8 cellular contexts compared by ENCODE assay signal in genomic region chr11:18526521-18527296, GRCh38. TPM values are rescaled to one million over a fixed set of nuclear protein-coding genes. Genes with fewer than 3 reads are reported as not detected.
DNase-seq lines count a peak whose midpoint lies in the region; ATAC-seq, FAIRE-seq and TF ChIP-seq lines count a peak whose summit lies in the region.

Gene TSG101, minus strand, starts transcription at chr11:18526942. Its CDS starts 126 bp downstream, at chr11:18526816.

- H2AFZ ChIP-seq in H1 (ENCODE audit: low read length): peak within 1 kb of the TSS; percentile 91

- TF ChIP-seq EP300 in H1 (IDR thresholded peaks at IDR 0.05; ENCODE audit: borderline replicate concordance in 1 of 2, low read depth in 2 of 2, low read length in 2 of 2): 0 out of 3 replicates have a peak, but pooled peaks of 1 of the 2 experiments have one; percentile 4

- H3K27ac ChIP-seq in H1 (ENCODE audit: low read depth, low read length): peak within 1 kb of the TSS; percentile 97

- peak; percentile 81 to 94 for TF ChIP-seq POLR2A in H1 (IDR thresholded peaks at IDR 0.05; ENCODE audit: control extremely low read depth in 1 of 2, low read depth in 2 of 2, low read length in 2 of 2)

- peaks cover 0 to 48% of the 10 kb centered on the region in 2 experiments; a peak in 2 of 4 replicates for H3K79me2 ChIP-seq in H1 (ENCODE audit: control insufficient read depth in 1 of 2, insufficient read depth in 2 of 2, low read length in 2 of 2)

- H3K79me1 ChIP-seq in H1 (ENCODE audit: low read depth, low read length): peaks cover 3% of the 10 kb centered on the region; the same call in 1 of the 2 replicates

- TF ChIP-seq RAD21 in H1 (IDR thresholded peaks at IDR 0.05 in 1 of 2, conservative IDR thresholded peaks at IDR 0.05 in 1 of 2; ENCODE audit: low read depth in 2 of 2, low read length in 2 of 2): no peak

- no peak for TF ChIP-seq CTCF in H1 (IDR thresholded peaks at IDR 0.05; ENCODE audit: control extremely low read depth in 1 of 3, insufficient read depth in 1 of 3, low read depth in 1 of 3, low read length in 3 of 3)

- 1% methylated on average over 44 of the region's 57 CpGs; no CpG with 5 or more reads in 1 of the 2 experiments for WGBS in H1 (ENCODE audit: extremely low coverage in 1 of 2, insufficient coverage in 1 of 2, insufficient read length in 1 of 2, insufficient replicate concordance in 2 of 2, low coverage in 1 of 2, low lambda C conversion rate in 2 of 2, missing lambda C conversion rate in 1 of 2), 2 experiments

- DNase-seq in Caki2 (ENCODE audit: low read depth) (peak; percentile 93), HUDEP-2 (lab: John Stamatoyannopoulos, UW; ENCODE audit: unreplicated experiment in 76 of 76) (peak in 75 of 76 experiments; percentile 14 to 92 (median 82)), NOMO-1 treated with dmso at 0.1 percent for 144 hours (lab: John Stamatoyannopoulos, UW; ENCODE audit: unreplicated experiment) (peak; percentile 87), H1 (ENCODE audit: low read depth in 1 of 2, low spot score in 2 of 2) (peak; percentile 69 to 96), memory B cell (ENCODE audit: low spot score in 2 of 2) (peak; percentile 90 to 96)
- DNase-seq in activated CD8-positive, alpha-beta memory T cell treated with anti-CD3 and anti-CD28 coated beads for 48 hours (ENCODE audit: low read depth in 2 of 3, low spot score in 2 of 3): peak; percentile 93 to 98 (median 97)
- DNase-seq in stimulated activated CD8-positive, alpha-beta memory T cell treated with anti-CD3 and anti-CD28 coated beads, Interleukin-12 subunit alpha, Interleukin-12 subunit beta, amount 100 ng/mL, for 1 hour (ENCODE audit: low read depth): peak; percentile 89

- H2AK5ac ChIP-seq in H1 (ENCODE audit: low read depth, low read length): no peak within 1 kb of the TSS

- ATAC-seq in GM21390 (IDR thresholded peaks at IDR 0.05; ENCODE audit: unreplicated experiment): peak; percentile 92
- peak; percentile 89 for ATAC-seq in memory B cell (ENCODE audit: low read depth)

- peaks cover 18% of the 10 kb centered on the region for H3K4me1 Mint-ChIP-seq in memory B cell

- H3K9me3 Mint-ChIP-seq in memory B cell: no peaks in the 10 kb centered on the region

- peak within 1 kb of the TSS; percentile 91 for H3K4me3 Mint-ChIP-seq in memory B cell

- peak within 1 kb of the TSS; percentile 60 for H4K5ac ChIP-seq in H1 (ENCODE audit: insufficient read length, low read depth, low read length)

- H2BK20ac ChIP-seq in H1 (ENCODE audit: low read length): no peak within 1 kb of the TSS

- H3K14ac ChIP-seq in H1 (ENCODE audit: insufficient read length): no peak within 1 kb of the TSS

- H3K4ac ChIP-seq in H1 (replicated peaks; ENCODE audit: insufficient read length, low read depth, low read length): no peak within 1 kb of the TSS

- H3K27me3 ChIP-seq in H1 (replicated peaks in 1 of 4; ENCODE audit: control insufficient read depth in 3 of 4, extremely low read depth in 1 of 4, insufficient read depth in 3 of 4, low read length in 3 of 4): no peaks in the 10 kb centered on the region

- CTCF ChIA-PET in H1 (lab: Charles Lee; ENCODE audit: partially characterized antibody): interaction anchor here (0.6 to 2.8 kb wide), 7 partner anchors 10 to 201 kb away, joined by 3 to 6 read pairs (median 3); no protein-coding TSS in a partner anchor

- H3K27me3 Mint-ChIP-seq in memory B cell: no peaks in the 10 kb centered on the region

- peaks cover 0 to 3% of the 10 kb centered on the region in 2 experiments for H4K20me1 ChIP-seq in H1 (replicated peaks in 1 of 2; ENCODE audit: control insufficient read depth in 1 of 2, insufficient read depth in 2 of 2, low read length in 2 of 2)

- no peak within 1 kb of the TSS for H3K23ac ChIP-seq in H1 (ENCODE audit: insufficient read length)

- peak within 1 kb of the TSS; percentile 75 to 97 (median 96) for H3K9ac ChIP-seq in H1 (replicated peaks in 1 of 4; ENCODE audit: extremely low read depth in 1 of 4, low read depth in 3 of 4, low read length in 3 of 4)

- H4K91ac ChIP-seq in H1 (replicated peaks; ENCODE audit: insufficient read length, low read length): peak within 1 kb of the TSS; percentile 63

- no peak within 1 kb of the TSS for H2BK120ac ChIP-seq in H1 (replicated peaks; ENCODE audit: low read depth, low read length)

- no peak within 1 kb of the TSS; the same call in 1 of the 2 replicates for H3K18ac ChIP-seq in H1 (ENCODE audit: extremely low read depth, low read length)

- peaks cover 16% of the 10 kb centered on the region for H3K36me3 Mint-ChIP-seq in memory B cell

- no peak for FAIRE-seq in H1 (lab: Jason Lieb, UNC)

- H3K36me3 ChIP-seq in H1 (ENCODE audit: control insufficient read depth in 2 of 4, insufficient read depth in 4 of 4, low read length in 3 of 4): peaks cover 0 to 3% (median 0%) of the 10 kb centered on the region in 4 experiments; a peak in 1 of 8 replicates

- no peak within 1 kb of the TSS; the same call in 1 of the 2 replicates for H2BK12ac ChIP-seq in H1 (ENCODE audit: low read depth, low read length)

- H3K27ac Mint-ChIP-seq in memory B cell: peak within 1 kb of the TSS; percentile 100

- no peaks in the 10 kb centered on the region for H3K9me3 ChIP-seq in H1 (ENCODE audit: insufficient read depth in 2 of 2, low read depth in 1 of 2, low read length in 1 of 2)

- peaks cover 0 to 3% (median 0%) of the 10 kb centered on the region in 4 experiments; a peak in 2 of 7 replicates for H3K4me1 ChIP-seq in H1 (replicated peaks in 1 of 4; ENCODE audit: control insufficient read depth in 3 of 4, insufficient read depth in 4 of 4, low read length in 3 of 4)

- H3K4me2 ChIP-seq in H1 (ENCODE audit: insufficient read depth in 1 of 2, low read depth in 2 of 2, low read length in 2 of 2): peak within 1 kb of the TSS; percentile 58 to 62

- in situ Hi-C loops in Caki2 (cut with HindIII; ENCODE audit: low pct_unique_long_range_greater_than_20kb, low sequenced_read_pairs): no loop called here

- H3K56ac ChIP-seq in H1 (replicated peaks; ENCODE audit: insufficient read length, low read depth, low read length): peak within 1 kb of the TSS; percentile 75

- H3K4me3 ChIP-seq in H1 (ENCODE audit: extremely low read depth in 1 of 4, insufficient read depth in 2 of 4, low read depth in 3 of 4, low read length in 4 of 4): peak within 1 kb of the TSS; percentile 86 to 96 (median 91)

- H4K8ac ChIP-seq in H1 (ENCODE audit: extremely low read depth, insufficient read depth, low read length): peak within 1 kb of the TSS; percentile 96

- POLR2A ChIA-PET in H1 (lab: Charles Lee; ENCODE audit: partially characterized antibody): interaction anchor here (0.5 to 2.1 kb wide), 27 partner anchors 9 to 419 kb away, joined by 3 to 10 read pairs (median 4); partner anchors contain the start of genes GTF2H1, HPS5, LDHAL6A and LDHC

- peak within 1 kb of the TSS; percentile 65; the same call in 1 of the 2 replicates for H2BK15ac ChIP-seq in H1 (ENCODE audit: low read length)

- H2BK5ac ChIP-seq in H1 (ENCODE audit: low read depth, low read length): peak within 1 kb of the TSS; percentile 96

- H3K23me2 ChIP-seq in H1 (ENCODE audit: low read depth, low read length): peaks cover 2% of the 10 kb centered on the region; the same call in 1 of the 2 replicates

TF ChIP-seq in H1, 55 proteins besides CTCF, POLR2A, EP300 and RAD21 (continues in another document):
- TF ChIP-seq EZH2 (IDR thresholded peaks at IDR 0.05; ENCODE audit: low read depth, low read length, severe bottlenecking) (no peak), PHF8 (conservative IDR thresholded peaks at IDR 0.05; ENCODE audit: low read depth, low read length) (peak; percentile 100), JUND (IDR thresholded peaks at IDR 0.05; ENCODE audit: low read length) (peak; percentile 19; the same call in 1 of the 2 replicates), CREB1 (IDR thresholded peaks at IDR 0.05) (peak; percentile 92), CHD1 (IDR thresholded peaks at IDR 0.05; ENCODE audit: low read depth, low read length) (no peak), ATF3 (IDR thresholded peaks at IDR 0.05; ENCODE audit: insufficient read depth, low read depth, low read length) (no peak), YY1 (IDR thresholded peaks at IDR 0.05; ENCODE audit: low read depth, low read length) (peak; percentile 81), RBBP5 (IDR thresholded peaks at IDR 0.05; ENCODE audit: borderline replicate concordance, low read depth, low read length) (peak; percentile 86; the same call in 1 of the 2 replicates), SP1 (IDR thresholded peaks at IDR 0.05; ENCODE audit: low read depth, low read length) (no peak), SIN3A (conservative IDR thresholded peaks at IDR 0.05 in 1 of 2, IDR thresholded peaks at IDR 0.05 in 1 of 2; ENCODE audit: low read depth in 1 of 2, low read length in 2 of 2) (peak in 1 of 2 experiments; percentile 88; a peak in 2 of 4 replicates), BCL11A (IDR thresholded peaks at IDR 0.05; ENCODE audit: low read depth in 2 of 2, low read length in 2 of 2) (no peak), ASH2L (IDR thresholded peaks at IDR 0.05; ENCODE audit: low read length) (peak; percentile 95), RNF2 (IDR thresholded peaks at IDR 0.05; ENCODE audit: borderline replicate concordance, low read depth, low read length, missing control alignments, poor library complexity, severe bottlenecking) (no peak), TBP (IDR thresholded peaks at IDR 0.05; ENCODE audit: low read depth, low read length) (peak; percentile 74)
- TF ChIP-seq, protein P1, sequence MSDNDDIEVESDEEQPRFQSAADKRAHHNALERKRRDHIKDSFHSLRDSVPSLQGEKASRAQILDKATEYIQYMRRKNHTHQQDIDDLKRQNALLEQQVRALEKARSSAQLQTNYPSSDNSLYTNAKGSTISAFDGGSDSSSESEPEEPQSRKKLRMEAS (IDR thresholded peaks at IDR 0.05): peak; percentile 21; the same call in 1 of the 2 replicates

RNA-seq across cellular contexts. Expression of gene TSG101, which starts in this region (rescaled TPM):
- total RNA-seq in Caki2 (2014; rRNA removed; shearing (Covaris generic); ENCODE audit: low replicate concordance): 82.8 and 117 TPM in 2 replicates
- 50.8 and 58.2 TPM in 2 replicates for total RNA-seq in H1 (2021; fragmentation: NEBNext Ultra II Directional; extraction: Animal tissue kit (Norgen Biotek cat#: 25700))
- polyA plus RNA-seq in H1 (2011; rRNA removed): 138 and 151 TPM in 2 replicates
- 130 TPM for polyA plus RNA-seq in H1 (2011; cell fraction: cytosol; rRNA removed)
- polyA plus RNA-seq in H1 (2011; cell fraction: nucleus; rRNA removed): 114 TPM
- 50.9 to 70.3 TPM (median 59.3 TPM) in 4 replicates for polyA plus RNA-seq in H1 (2012, experiment 1 of 2)
- 17.5 TPM for polyA plus RNA-seq in H1 (2012, experiment 2 of 2)
- polyA plus RNA-seq in H1 (2013, experiment 1 of 2): 45.2 TPM
- 47.3 TPM for polyA plus RNA-seq in H1 (2013, experiment 2 of 2)
- polyA minus RNA-seq in H1 (2011; rRNA and poly(A)+ RNA removed): 135 and 141 TPM in 2 replicates
- polyA minus RNA-seq in H1 (2011; cell fraction: cytosol; rRNA and poly(A)+ RNA removed): 70.0 TPM
- 44.2 TPM for polyA minus RNA-seq in H1 (2011; cell fraction: nucleus; rRNA and poly(A)+ RNA removed)

Comparison
In these comparisons a context has a peak if more than half of its experiments do, and no peak if none do; other contexts are left out.
1. Peak in every context shown above with its lines: DNase-seq, ATAC-seq, H3K4me3 ChIP-seq and H3K27ac ChIP-seq.